ENCODE assay signal across 8 cellular contexts in genomic region chr16:87278191-87279093, GRCh38. TPM values are rescaled to one million over a fixed set of nuclear protein-coding genes. Genes with fewer than 3 reads are reported as not detected.
A peak's percentile ranks its signal among the peaks of the same experiment; 100 is the strongest.
DNase-seq lines count a peak whose midpoint lies in the region; ATAC-seq and TF ChIP-seq lines count a peak whose summit lies in the region.

No MANE protein-coding gene starts in this region.

- WGBS in esophagus muscularis mucosa, result 32% methylated on average over 20 of the region's 38 CpGs

- TF ChIP-seq EP300 in esophagus muscularis mucosa (IDR thresholded peaks at IDR 0.05), result no peak

- H3K4me3 Mint-ChIP-seq in activated CD4-positive, alpha-beta memory T cell treated with anti-CD3 and anti-CD28 coated beads, Interleukin-2, amount 10 ng/mL, durations not matched to agents 7 days and 5 days, result no peak overlapping the region
- peak overlapping the region in 1 of 8 donors; percentile 37 for H3K4me3 Mint-ChIP-seq in naive B cell

- no peaks in the 10 kb centered on the region for H3K36me3 ChIP-seq in esophagus muscularis mucosa
- no peaks in the 10 kb centered on the region for H3K36me3 ChIP-seq in thoracic aorta

- CTCF ChIA-PET in AG04449 (lab: Yijun Ruan, JAX), result interaction anchor here (0.6 to 9.6 kb wide), 53 partner anchors 12 to 723 kb away, joined by 3 to 120 read pairs (median 4); partner anchors contain the start of genes FOXC2 and MTHFSD
- CTCF ChIA-PET in activated CD4-positive, alpha-beta memory T cell treated with anti-CD3 and anti-CD28 coated beads, Interleukin-2, amount 10 ng/mL, durations not matched to agents 7 days and 5 days (lab: Charles Lee), result interaction anchor here (0.8 to 5.3 kb wide), 12 partner anchors 9 to 404 kb away, joined by 3 to 32 read pairs (median 4); partner anchors contain the start of gene C16orf95

- peaks cover 0 to 36% (median 0%) of the 10 kb centered on the region in 4 donors for H3K27me3 ChIP-seq in esophagus muscularis mucosa
- H3K27me3 ChIP-seq in thoracic aorta (replicated peaks; ENCODE audit: insufficient read depth), result no peaks in the 10 kb centered on the region

- H3K4me1 ChIP-seq in esophagus muscularis mucosa, result peaks cover 0 to 9% (median 7%) of the 10 kb centered on the region in 4 donors
- H3K4me1 ChIP-seq in thoracic aorta (ENCODE audit: control insufficient read depth in 1 of 2, low read depth in 2 of 2), result peaks cover 0 to 16% of the 10 kb centered on the region in 2 donors

- intact Hi-C loops in esophagus muscularis mucosa (cut with DNase I), result loop anchor here (2.0 kb wide), 1 partner anchor 714 kb away; no protein-coding TSS in a partner anchor

- H3K9me3 Mint-ChIP-seq in activated CD4-positive, alpha-beta memory T cell treated with anti-CD3 and anti-CD28 coated beads, Interleukin-2, amount 10 ng/mL, durations not matched to agents 7 days and 5 days, result no peaks in the 10 kb centered on the region
- H3K9me3 Mint-ChIP-seq in naive B cell, result no peaks in the 10 kb centered on the region

- H3K4me3 ChIP-seq in AG04449 (ENCODE audit: low read depth, low read length) (no peak overlapping the region), esophagus muscularis mucosa (no peak overlapping the region), thoracic aorta (peak overlapping the region; percentile 26)

- no peak for TF ChIP-seq POLR2A in esophagus muscularis mucosa (IDR thresholded peaks at IDR 0.05; ENCODE audit: low read depth)

- no peak overlapping the region for H3K27ac Mint-ChIP-seq in activated CD4-positive, alpha-beta memory T cell treated with anti-CD3 and anti-CD28 coated beads, Interleukin-2, amount 10 ng/mL, durations not matched to agents 7 days and 5 days
- H3K27ac Mint-ChIP-seq in naive B cell, result no peak overlapping the region

- DNase-seq in AG04449 (ENCODE audit: low read depth, low spot score) (peak; percentile 31), GM10266 (ENCODE audit: extremely low spot score) (peak; percentile 82), NCI-H2107 treated with DMSO at 0.1 percent for 48 hours (lab: John Stamatoyannopoulos, UW; ENCODE audit: unreplicated experiment) (peak; percentile 16), esophagus muscularis mucosa (ENCODE audit: extremely low spot score) (no peak), naive B cell (peak; percentile 9), thoracic aorta (ENCODE audit: low spot score) (peak; percentile 33)
- DNase-seq in activated CD4-positive, alpha-beta memory T cell treated with anti-CD3 and anti-CD28 coated beads, Interleukin-2, amount 10 ng/mL, durations not matched to agents 7 days and 5 days, result peak; percentile 66

- no peak overlapping the region for H3K27ac ChIP-seq in esophagus muscularis mucosa (replicated peaks in 1 of 4)
- H3K27ac ChIP-seq in thoracic aorta, result no peak overlapping the region

- POLR2A ChIA-PET in AG04449 (lab: Yijun Ruan, JAX), result no interaction called here
- POLR2A ChIA-PET in activated CD4-positive, alpha-beta memory T cell treated with anti-CD3 and anti-CD28 coated beads, Interleukin-2, amount 10 ng/mL, durations not matched to agents 7 days and 5 days (lab: Charles Lee), result no interaction called here

- ATAC-seq in naive B cell (ENCODE audit: low read depth in 2 of 2) (no peak), thoracic aorta (ENCODE audit: insufficient number of reproducible peaks, low FRiP score, low read depth) (peak; percentile 55), HG02623 (IDR thresholded peaks at IDR 0.05; ENCODE audit: unreplicated experiment) (no peak)

- H3K4me1 Mint-ChIP-seq in activated CD4-positive, alpha-beta memory T cell treated with anti-CD3 and anti-CD28 coated beads, Interleukin-2, amount 10 ng/mL, durations not matched to agents 7 days and 5 days, result peaks cover 26% of the 10 kb centered on the region
- peaks cover 0 to 5% (median 5%) of the 10 kb centered on the region in 3 donors for H3K4me1 Mint-ChIP-seq in naive B cell

- no peaks in the 10 kb centered on the region for H3K27me3 Mint-ChIP-seq in activated CD4-positive, alpha-beta memory T cell treated with anti-CD3 and anti-CD28 coated beads, Interleukin-2, amount 10 ng/mL, durations not matched to agents 7 days and 5 days
- H3K27me3 Mint-ChIP-seq in naive B cell, result peaks cover 0 to 36% (median 16%) of the 10 kb centered on the region in 3 donors

- H3K9me3 ChIP-seq in esophagus muscularis mucosa, result no peaks in the 10 kb centered on the region
- H3K9me3 ChIP-seq in thoracic aorta, result no peaks in the 10 kb centered on the region

- peak; percentile 97 for TF ChIP-seq CTCF in AG04449 (IDR thresholded peaks at IDR 0.05; ENCODE audit: insufficient read depth, low read length, missing control alignments)
- peak; percentile 80 for TF ChIP-seq CTCF in GM10266 (IDR thresholded peaks at IDR 0.05; ENCODE audit: control insufficient read depth, insufficient read depth, low read depth, missing control alignments)
- peak; percentile 78 to 86 (median 79) for TF ChIP-seq CTCF in esophagus muscularis mucosa (IDR thresholded peaks at IDR 0.05)
- TF ChIP-seq CTCF in thoracic aorta (IDR thresholded peaks at IDR 0.05), result peak; percentile 88

- no peaks in the 10 kb centered on the region for H3K36me3 Mint-ChIP-seq in activated CD4-positive, alpha-beta memory T cell treated with anti-CD3 and anti-CD28 coated beads, Interleukin-2, amount 10 ng/mL, durations not matched to agents 7 days and 5 days (ENCODE audit: low read depth)
- H3K36me3 Mint-ChIP-seq in naive B cell, result no peaks in the 10 kb centered on the region

RNA-seq across cellular contexts. Expression of gene C16orf95, which starts 38.8 kb away (rescaled TPM):
- total RNA-seq in activated CD4-positive, alpha-beta memory T cell treated with anti-CD3 and anti-CD28 coated beads, Interleukin-2, amount 10 ng/mL, durations not matched to agents 7 days and 5 days, result 1 to 10 TPM; 8.6 to 9.6 TPM
- 1 to 10 TPM in 3 of 4 donors, under 1 TPM in 1; 0.50 to 3.2 (median 1.8) TPM for total RNA-seq in esophagus muscularis mucosa
- polyA plus RNA-seq in naive B cell (ENCODE audit: low read depth in 6 of 6), result 1 to 10 TPM; 1.4 to 3.6 (median 2.2) TPM
- total RNA-seq in thoracic aorta, result 1 to 10 TPM in 1 of 2 donors, not detected in 1; 2.7 TPM
